ENCODE assay signal across 28 cellular contexts in the genomic region with DNA sequence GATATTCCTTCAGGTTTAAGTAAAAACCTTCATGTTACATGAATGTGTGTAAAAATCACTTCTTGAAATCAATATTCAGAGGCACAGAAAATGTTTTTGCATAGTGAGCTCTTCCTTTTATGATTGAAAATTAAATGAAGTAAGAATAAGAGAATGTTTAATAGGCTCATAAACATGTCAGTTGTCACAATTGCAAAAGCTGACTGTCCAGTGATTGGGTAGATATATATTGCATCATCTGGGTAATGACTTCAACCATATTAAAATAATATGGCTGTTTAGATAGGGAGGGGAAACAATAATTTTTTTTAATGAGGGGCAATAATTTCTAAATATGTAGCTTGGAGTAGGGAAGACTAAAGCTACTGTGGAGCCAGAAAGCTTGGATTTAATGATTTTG.
"Had no signal": no experiment of that assay in that cellular context is flagged by ENCODE, and none has a peak within 500 bp of the region (broad histone marks: within the 10 kb centered on the region; RNA-seq: fewer than 3 reads in every experiment).

No MANE protein-coding gene starts in this region.

- H3K4me3 ChIP-seq: left lung, lower lobe of right lung, neural progenitor cell, right atrium auricular region, skin epidermis, stomach, testis, thyroid gland, transverse colon, upper lobe of left lung had no signal

- H2AFZ ChIP-seq: neural progenitor cell, parathyroid adenoma had no signal

- DNase-seq: hippocampal formation; kidney; left colon; left lung; lower lobe of right lung; mammary epithelial cell; mesenchymal stem cell; naive B cell; natural killer cell; nephron progenitor cell; occipital lobe; stimulated activated CD4-positive, alpha-beta T cell treated with anti-CD3 and anti-CD28 coated beads, Interleukin-12 subunit alpha, Interleukin-12 subunit beta, amount 100 ng/mL, for 4 hours; stimulated activated CD4-positive, alpha-beta T cell treated with anti-CD3 and anti-CD28 coated beads, Interleukin-15, amount 100 ng/mL, for 24 hours; stimulated activated CD4-positive, alpha-beta T cell treated with anti-CD3 and anti-CD28 coated beads, Interleukin-2, amount 100 ng/mL, for 24 hours; stimulated activated CD4-positive, alpha-beta T cell treated with anti-CD3 and anti-CD28 coated beads, Interleukin-4, amount 100 ng/mL, for 1 hour; stimulated activated naive B cell treated with anti-CD40 and anti-IgM and Interleukin-4, amounts not matched to agents 10 μg/mL and 1 μg/mL and 100 μg/mL, for 72 hours; stimulated activated naive CD8-positive, alpha-beta T cell treated with anti-CD3 and anti-CD28 coated beads, Interleukin-15, Interleukin-2, amounts not matched to agents 100 U/mL and 50 U/mL, for 24 hours; stomach; testis; thyroid gland; transverse colon; upper lobe of left lung had no signal

- H3K27ac ChIP-seq: left lung, lower lobe of right lung, neural progenitor cell, neutrophil, parathyroid adenoma, right atrium auricular region, skin epidermis, stomach, testis, thyroid gland, transverse colon, upper lobe of left lung had no signal

- H3K4me3 Mint-ChIP-seq: mesothelial cell of epicardium; naive B cell; natural killer cell; nephron progenitor cell; neural progenitor cell; stimulated activated naive B cell treated with anti-CD40 and anti-IgM and Interleukin-4, amounts not matched to agents 10 μg/mL and 1 μg/mL and 100 μg/mL, for 72 hours had no signal

- H3K9me3 ChIP-seq: left lung, lower lobe of right lung, neutrophil, right atrium auricular region, stomach, testis, thyroid gland, transverse colon, upper lobe of left lung had no signal

- H3K27me3 Mint-ChIP-seq: naive B cell; stimulated activated naive B cell treated with anti-CD40 and anti-IgM and Interleukin-4, amounts not matched to agents 10 μg/mL and 1 μg/mL and 100 μg/mL, for 72 hours had no signal

- H3K9ac ChIP-seq: neural progenitor cell, parathyroid adenoma had no signal

- H3K79me2 ChIP-seq: parathyroid adenoma had no signal

- H3K27me3 ChIP-seq: left lung, neural progenitor cell, neutrophil, right atrium auricular region, stomach, testis, thyroid gland, transverse colon, upper lobe of left lung had no signal

- H3K9me3 Mint-ChIP-seq: mesothelial cell of epicardium; naive B cell; nephron progenitor cell; neural progenitor cell; stimulated activated naive B cell treated with anti-CD40 and anti-IgM and Interleukin-4, amounts not matched to agents 10 μg/mL and 1 μg/mL and 100 μg/mL, for 72 hours had no signal

- H3K4me1 Mint-ChIP-seq: naive B cell; natural killer cell; stimulated activated naive B cell treated with anti-CD40 and anti-IgM and Interleukin-4, amounts not matched to agents 10 μg/mL and 1 μg/mL and 100 μg/mL, for 72 hours had no signal

- FAIRE-seq: kidney had no signal

- H3K36me3 Mint-ChIP-seq: naive B cell; natural killer cell; neural progenitor cell; stimulated activated naive B cell treated with anti-CD40 and anti-IgM and Interleukin-4, amounts not matched to agents 10 μg/mL and 1 μg/mL and 100 μg/mL, for 72 hours had no signal

- H3K4me1 ChIP-seq: left lung, lower lobe of right lung, neural progenitor cell, parathyroid adenoma, right atrium auricular region, testis, thyroid gland, transverse colon, upper lobe of left lung had no signal

- H3K27ac Mint-ChIP-seq: mesothelial cell of epicardium; naive B cell; natural killer cell; stimulated activated naive B cell treated with anti-CD40 and anti-IgM and Interleukin-4, amounts not matched to agents 10 μg/mL and 1 μg/mL and 100 μg/mL, for 72 hours had no signal

- H3K4me2 ChIP-seq: neural progenitor cell had no signal

- H3K36me3 ChIP-seq: left lung, lower lobe of right lung, neural progenitor cell, neutrophil, right atrium auricular region, stomach, thyroid gland, transverse colon, upper lobe of left lung had no signal
